Comparison of ENCODE assay signal across 19 cellular contexts in genomic region chr2:232518844-232519243, GRCh38. TPM values are rescaled to one million over a fixed set of nuclear protein-coding genes. Genes with fewer than 3 reads are reported as not detected.
A peak's percentile ranks its signal among the peaks of the same experiment; 100 is the strongest.
DNase-seq lines count a peak whose midpoint lies in the region; ATAC-seq, FAIRE-seq and TF ChIP-seq lines count a peak whose summit lies in the region.
"Had no signal": no experiment of that assay in that cellular context is flagged by ENCODE, and none has a peak within 500 bp of the region (broad histone marks: within the 10 kb centered on the region; RNA-seq: fewer than 3 reads in every experiment).

No MANE protein-coding gene starts in this region.

- H3K9me3 ChIP-seq in HepG2 (ENCODE audit: low read length): no peaks in the 10 kb centered on the region
- H3K9me3 ChIP-seq in right lobe of liver: no peaks in the 10 kb centered on the region
- peaks cover 2% of the 10 kb centered on the region for H3K9me3 ChIP-seq in trophoblast cell (ENCODE audit: insufficient read depth, low read depth, low read length)
- no peaks in the 10 kb centered on the region for H3K9me3 ChIP-seq in naive thymus-derived CD4-positive, alpha-beta T cell (ENCODE audit: control insufficient read depth in 2 of 3, low read length in 3 of 3)
- H3K9me3 ChIP-seq: A549, BLaER1, HAP-1 had no signal

- no peak for TF ChIP-seq RAD21 in HepG2 (CRISPR knock-in tag; IDR thresholded peaks at IDR 0.05)

- in situ Hi-C loops in HepG2 (cut with HindIII; ENCODE audit: extremely low pct_ligation_motif_present, low pct_unique_long_range_greater_than_20kb): loop anchor here (5.0 kb wide), 1 partner anchor 62 kb away; the partner anchor contains the start of gene ALPI

- H3K27me3 ChIP-seq in HepG2 (ENCODE audit: control insufficient read depth in 1 of 2, insufficient read depth in 2 of 2, low read length in 2 of 2) (peaks cover 27 to 90% of the 10 kb centered on the region in 2 experiments), right lobe of liver (peaks cover 9 to 19% of the 10 kb centered on the region in 2 donors), trophoblast cell (ENCODE audit: insufficient read depth, low read length) (peaks cover 17% of the 10 kb centered on the region)
- peaks cover 0 to 5% of the 10 kb centered on the region in 2 donors for H3K27me3 ChIP-seq in naive thymus-derived CD4-positive, alpha-beta T cell (ENCODE audit: control insufficient read depth in 2 of 2, insufficient read depth in 2 of 2, low read length in 2 of 2)

- H3K36me3 Mint-ChIP-seq in naive thymus-derived CD4-positive, alpha-beta T cell: no peaks in the 10 kb centered on the region
- H3K36me3 Mint-ChIP-seq: CD4-positive, alpha-beta memory T cell had no signal

- H3K14ac ChIP-seq in trophoblast cell (ENCODE audit: low read length): no peak overlapping the region

- FAIRE-seq in HepG2 (lab: Jason Lieb, UNC) (no peak), HTR-8/SVneo (lab: Jason Lieb, UNC) (no peak)
- FAIRE-seq: A549 had no signal

- no peak overlapping the region for H2AK5ac ChIP-seq in trophoblast cell (ENCODE audit: low read length)

- H2BK5ac ChIP-seq in trophoblast cell (ENCODE audit: low read depth, low read length, poor library complexity): no peak overlapping the region

- H3K4me3 ChIP-seq in HepG2 (replicated peaks in 1 of 3; ENCODE audit: insufficient read depth in 1 of 3, low read depth in 2 of 3, low read length in 3 of 3) (no peak overlapping the region), right lobe of liver (no peak overlapping the region), epithelial cell of esophagus (ENCODE audit: low read length) (no peak overlapping the region), trophoblast cell (ENCODE audit: low read depth, low read length) (no peak overlapping the region)
- no peak overlapping the region for H3K4me3 ChIP-seq in naive thymus-derived CD4-positive, alpha-beta T cell (ENCODE audit: low read length)
- H3K4me3 ChIP-seq: A549, BLaER1, HAP-1 had no signal

- peaks cover 2 to 11% (median 8%) of the 10 kb centered on the region in 7 donors for H3K4me1 Mint-ChIP-seq in naive thymus-derived CD4-positive, alpha-beta T cell

- DNase-seq in HepG2 (ENCODE audit: low spot score) (no peak), right lobe of liver (no peak), epithelial cell of esophagus (ENCODE audit: low read depth) (peak; percentile 10), trophoblast cell (peak; percentile 10 to 60), HTR-8/SVneo (ENCODE audit: insufficient read length, low spot score) (no peak)
- DNase-seq in naive thymus-derived CD4-positive, alpha-beta T cell: no peak
- DNase-seq: AML-193; CD4-positive, alpha-beta memory T cell; DMS153; DMS79; GF-D8; GOT3; KG1 had no signal

- 34% methylated on average over 5 of the region's 6 CpGs for WGBS in HepG2 (ENCODE audit: low lambda C conversion rate)
- WGBS in right lobe of liver (ENCODE audit: insufficient coverage, low coverage, low lambda C conversion rate, missing lambda C conversion rate): 61% methylated on average over 3 of the region's 6 CpGs
- no CpG with 5 or more reads among the region's 6 CpGs for WGBS in trophoblast cell (ENCODE audit: extremely low coverage, insufficient coverage, insufficient read length)

- H2AFZ ChIP-seq in HepG2 (ENCODE audit: low read length): no peak overlapping the region
- H2AFZ ChIP-seq in trophoblast cell (ENCODE audit: insufficient read depth, low read length, poor library complexity): no peak overlapping the region

- no peak for TF ChIP-seq POLR2A in HepG2 (IDR thresholded peaks at IDR 0.05; ENCODE audit: insufficient read depth in 1 of 2, low read depth in 2 of 2, low read length in 2 of 2)
- no peak for TF ChIP-seq POLR2A in right lobe of liver (IDR thresholded peaks at IDR 0.05)

- peaks cover 9% of the 10 kb centered on the region for H3K4me1 ChIP-seq in HepG2 (ENCODE audit: insufficient read depth, low read length)
- H3K4me1 ChIP-seq in right lobe of liver: peaks cover 0 to 14% (median 0%) of the 10 kb centered on the region in 4 donors
- H3K4me1 ChIP-seq in trophoblast cell (ENCODE audit: control insufficient read depth in 1 of 2, insufficient read depth in 2 of 2, low read length in 2 of 2): no peaks in the 10 kb centered on the region
- H3K4me1 ChIP-seq in naive thymus-derived CD4-positive, alpha-beta T cell (ENCODE audit: control insufficient read depth in 2 of 2, insufficient read depth in 2 of 2, low read length in 2 of 2): peaks cover 0 to 6% of the 10 kb centered on the region in 2 donors
- H3K4me1 ChIP-seq: HAP-1 had no signal

- H3K27me3 Mint-ChIP-seq in naive thymus-derived CD4-positive, alpha-beta T cell: peaks cover 14 to 28% (median 25%) of the 10 kb centered on the region in 5 donors

- CTCF ChIA-PET in HepG2 (lab: Yijun Ruan, JAX; ENCODE audit: low intra/inter-chr PET ratio, low total read pairs): no interaction called here
- CTCF ChIA-PET in naive thymus-derived CD4-positive, alpha-beta T cell (lab: Charles Lee): no interaction called here

- no peak overlapping the region for H3K27ac ChIP-seq in HepG2 (ENCODE audit: extremely low read length, insufficient read depth, low read length)
- H3K27ac ChIP-seq in right lobe of liver: no peak overlapping the region
- no peak overlapping the region for H3K27ac ChIP-seq in trophoblast cell (ENCODE audit: low read depth, low read length)
- no peak overlapping the region for H3K27ac ChIP-seq in naive thymus-derived CD4-positive, alpha-beta T cell (ENCODE audit: low read depth, low read length)
- H3K27ac ChIP-seq: 22Rv1, A549, BLaER1 had no signal

- no peak overlapping the region for H2BK120ac ChIP-seq in trophoblast cell (ENCODE audit: insufficient read depth, low read length, poor library complexity)

- TF ChIP-seq CTCF in HepG2 (CRISPR knock-in tag; IDR thresholded peaks at IDR 0.05) (no peak), right lobe of liver (IDR thresholded peaks at IDR 0.05) (no peak), epithelial cell of esophagus (IDR thresholded peaks at IDR 0.05; ENCODE audit: insufficient read depth, low read depth, low read length, missing control alignments) (no peak)

- no peak overlapping the region for H4K91ac ChIP-seq in trophoblast cell (ENCODE audit: low read depth, low read length)

- H3K79me2 ChIP-seq in HepG2 (ENCODE audit: insufficient read depth, low read length) (no peaks in the 10 kb centered on the region), trophoblast cell (ENCODE audit: control insufficient read depth, insufficient read depth, low read length, poor library complexity) (no peaks in the 10 kb centered on the region)

- BruUV-seq in HepG2 (replicated peaks; lab: Mats Ljungman, UMichigan): no TSS peak

- H4K12ac ChIP-seq in trophoblast cell (ENCODE audit: low read depth, low read length): no peak overlapping the region

- ATAC-seq in HepG2 (no peak), right lobe of liver (no peak)
- ATAC-seq in naive thymus-derived CD4-positive, alpha-beta T cell: no peak
- ATAC-seq: A549 had no signal

- H3K9ac ChIP-seq in HepG2 (ENCODE audit: insufficient read depth, low read depth, low read length) (no peak overlapping the region), trophoblast cell (ENCODE audit: low read length) (no peak overlapping the region)
- H3K9ac ChIP-seq: BLaER1 had no signal

- POLR2A ChIA-PET in HepG2 (lab: Yijun Ruan, JAX): no interaction called here
- POLR2A ChIA-PET in naive thymus-derived CD4-positive, alpha-beta T cell (lab: Charles Lee): no interaction called here

- no peaks in the 10 kb centered on the region for H3K36me3 ChIP-seq in HepG2 (replicated peaks in 1 of 2; ENCODE audit: control insufficient read depth in 1 of 2, insufficient read depth in 2 of 2, low read length in 2 of 2)
- no peaks in the 10 kb centered on the region for H3K36me3 ChIP-seq in right lobe of liver
- H3K36me3 ChIP-seq in trophoblast cell (ENCODE audit: control insufficient read depth in 1 of 2, insufficient read depth in 2 of 2, low read length in 2 of 2): no peaks in the 10 kb centered on the region
- H3K36me3 ChIP-seq in naive thymus-derived CD4-positive, alpha-beta T cell (ENCODE audit: control insufficient read depth in 2 of 3, insufficient read depth in 3 of 3, low read length in 3 of 3): no peaks in the 10 kb centered on the region
- H3K36me3 ChIP-seq: BLaER1, HAP-1 had no signal

- H3K4me2 ChIP-seq in HepG2 (ENCODE audit: low read depth, low read length) (no peak overlapping the region), trophoblast cell (ENCODE audit: low read length) (no peak overlapping the region)
- H3K4me2 ChIP-seq: A549, BLaER1 had no signal

- intact Hi-C loops in HepG2 (cut with micrococcal nuclease; ENCODE audit: unreplicated experiment) (no loop called here), right lobe of liver (cut with DNase I) (loop anchor here in 1 of 2 donors (10.0 kb wide), 1 partner anchor 64 kb away; the partner anchor contains the start of gene ALPI)
- intact Hi-C loops in naive thymus-derived CD4-positive, alpha-beta T cell (cut with micrococcal nuclease): no loop called here

- no peak overlapping the region for H4K8ac ChIP-seq in trophoblast cell (ENCODE audit: low read depth, low read length)

- H3K27ac Mint-ChIP-seq in naive thymus-derived CD4-positive, alpha-beta T cell: no peak overlapping the region
- H3K27ac Mint-ChIP-seq: CD14-positive monocyte had no signal

- no peak overlapping the region for H3K23ac ChIP-seq in trophoblast cell (ENCODE audit: low read length)

- no peaks in the 10 kb centered on the region; the same call in 1 of the 2 replicates for H4K20me1 ChIP-seq in HepG2 (ENCODE audit: insufficient read depth, low read length)

- no peaks in the 10 kb centered on the region for H3K79me1 ChIP-seq in trophoblast cell (ENCODE audit: low read length)

- no peak overlapping the region for H3K4me3 Mint-ChIP-seq in naive thymus-derived CD4-positive, alpha-beta T cell
- H3K4me3 Mint-ChIP-seq: CD14-positive monocyte; CD4-positive, alpha-beta memory T cell had no signal

- no peak overlapping the region for H3K4ac ChIP-seq in trophoblast cell (ENCODE audit: low read depth, low read length)

- H3K9me3 Mint-ChIP-seq in naive thymus-derived CD4-positive, alpha-beta T cell: no peaks in the 10 kb centered on the region
- H3K9me3 Mint-ChIP-seq: CD4-positive, alpha-beta memory T cell had no signal

- H2BK12ac ChIP-seq in trophoblast cell (ENCODE audit: low read length): no peak overlapping the region

- H3K18ac ChIP-seq in trophoblast cell (ENCODE audit: low read length): no peak overlapping the region

- TF ChIP-seq EP300 in HepG2 (IDR thresholded peaks at IDR 0.05; ENCODE audit: low read depth in 2 of 2, low read length in 2 of 2) (no peak), HepG2 (CRISPR knock-in tag; IDR thresholded peaks at IDR 0.05; ENCODE audit: borderline replicate concordance) (no peak)

RNA-seq across cellular contexts. Expression of gene PRSS56, which starts 1.3 kb away (rescaled TPM):
- total RNA-seq in HepG2 (2016; rRNA removed; fragmentation: Illumina TruSeq; extraction: Trizol): not detected in 2 replicates
- not detected in 2 replicates for total RNA-seq in HepG2 (2016; cell fraction: cytosol; rRNA removed; fragmentation: Illumina TruSeq; extraction: Trizol; ENCODE audit: low read depth)
- total RNA-seq in HepG2 (2016; cell fraction: insoluble cytoplasmic fraction; rRNA removed; fragmentation: Illumina TruSeq; extraction: Trizol): 0.09 TPM in 1 of 2 replicates, not detected in the other
- not detected in 2 replicates for total RNA-seq in HepG2 (2016; cell fraction: membrane; rRNA removed; fragmentation: Illumina TruSeq; extraction: Trizol)
- not detected in 2 replicates for total RNA-seq in HepG2 (2016; cell fraction: nucleus; rRNA removed; fragmentation: Illumina TruSeq; extraction: Trizol)
- not detected in 2 replicates for polyA plus RNA-seq in HepG2 (2011; rRNA removed)
- polyA plus RNA-seq in HepG2 (2011; cell fraction: cytosol; rRNA removed): not detected in 2 replicates
- not detected in 2 replicates for polyA plus RNA-seq in HepG2 (2011; cell fraction: nucleus; rRNA removed)
- polyA plus RNA-seq in HepG2 (2012): not detected in 2 replicates
- polyA plus RNA-seq in HepG2 (2016; cell fraction: cytosol; fragmentation: Illumina TruSeq; extraction: Trizol; ENCODE audit: low read depth): not detected in 2 replicates
- not detected in 2 replicates for polyA plus RNA-seq in HepG2 (2016; cell fraction: insoluble cytoplasmic fraction; fragmentation: Illumina TruSeq; extraction: Trizol; ENCODE audit: low read depth)
- polyA plus RNA-seq in HepG2 (2016; cell fraction: membrane; fragmentation: Illumina TruSeq; extraction: Trizol; ENCODE audit: low read depth): not detected in 2 replicates
- not detected in 2 replicates for polyA plus RNA-seq in HepG2 (2016; cell fraction: nucleus; fragmentation: Illumina TruSeq; extraction: Trizol; ENCODE audit: insufficient read depth, low read depth)
- not detected in 2 replicates for polyA minus RNA-seq in HepG2 (2011; rRNA and poly(A)+ RNA removed; ENCODE audit: low replicate concordance)
- polyA minus RNA-seq in HepG2 (2011; cell fraction: cytosol; rRNA and poly(A)+ RNA removed): not detected in 2 replicates
- polyA minus RNA-seq in HepG2 (2011; cell fraction: nucleus; rRNA and poly(A)+ RNA removed): not detected in 2 replicates
- total RNA-seq in right lobe of liver: under 1 TPM in 1 of 6 experiments, not detected in 5; 0.19 TPM
- polyA plus RNA-seq in trophoblast cell (2013): not detected in 2 replicates
- not detected for total RNA-seq in naive thymus-derived CD4-positive, alpha-beta T cell
- polyA plus RNA-seq in naive thymus-derived CD4-positive, alpha-beta T cell: not detected
- total RNA-seq: CD4-positive, alpha-beta memory T cell; Daoy had no signal
- polyA plus RNA-seq: A549; CD14-positive monocyte; CD4-positive, alpha-beta memory T cell had no signal

RNA-seq across cellular contexts. Expression of gene CHRND, which starts 7.1 kb away (rescaled TPM):
- 0.10 TPM in 1 of 2 replicates, not detected in the other for total RNA-seq in HepG2 (2016; rRNA removed; fragmentation: Illumina TruSeq; extraction: Trizol)
- total RNA-seq in HepG2 (2016; cell fraction: cytosol; rRNA removed; fragmentation: Illumina TruSeq; extraction: Trizol; ENCODE audit: low read depth): not detected in 2 replicates
- total RNA-seq in HepG2 (2016; cell fraction: insoluble cytoplasmic fraction; rRNA removed; fragmentation: Illumina TruSeq; extraction: Trizol): not detected in 2 replicates
- 0.07 and 0.25 TPM in 2 replicates for total RNA-seq in HepG2 (2016; cell fraction: membrane; rRNA removed; fragmentation: Illumina TruSeq; extraction: Trizol)
- total RNA-seq in HepG2 (2016; cell fraction: nucleus; rRNA removed; fragmentation: Illumina TruSeq; extraction: Trizol): not detected in 2 replicates
- polyA plus RNA-seq in HepG2 (2011; rRNA removed): 0.13 and 0.18 TPM in 2 replicates
- polyA plus RNA-seq in HepG2 (2011; cell fraction: cytosol; rRNA removed): 0.08 and 0.14 TPM in 2 replicates
- polyA plus RNA-seq in HepG2 (2011; cell fraction: nucleus; rRNA removed): 0.12 and 0.24 TPM in 2 replicates
- 0.13 and 0.32 TPM in 2 replicates for polyA plus RNA-seq in HepG2 (2012)
- polyA plus RNA-seq in HepG2 (2016; cell fraction: cytosol; fragmentation: Illumina TruSeq; extraction: Trizol; ENCODE audit: low read depth): 0.10 and 0.12 TPM in 2 replicates
- polyA plus RNA-seq in HepG2 (2016; cell fraction: insoluble cytoplasmic fraction; fragmentation: Illumina TruSeq; extraction: Trizol; ENCODE audit: low read depth): not detected in 2 replicates
- polyA plus RNA-seq in HepG2 (2016; cell fraction: membrane; fragmentation: Illumina TruSeq; extraction: Trizol; ENCODE audit: low read depth): 0.11 and 0.52 TPM in 2 replicates
- polyA plus RNA-seq in HepG2 (2016; cell fraction: nucleus; fragmentation: Illumina TruSeq; extraction: Trizol; ENCODE audit: insufficient read depth, low read depth): 0.26 TPM in 1 of 2 replicates, not detected in the other
- 0.28 TPM in 1 of 2 replicates, not detected in the other for polyA minus RNA-seq in HepG2 (2011; rRNA and poly(A)+ RNA removed; ENCODE audit: low replicate concordance)
- not detected in 2 replicates for polyA minus RNA-seq in HepG2 (2011; cell fraction: cytosol; rRNA and poly(A)+ RNA removed)
- not detected in 2 replicates for polyA minus RNA-seq in HepG2 (2011; cell fraction: nucleus; rRNA and poly(A)+ RNA removed)
- not detected for total RNA-seq in right lobe of liver
- polyA plus RNA-seq in trophoblast cell (2013): not detected in 2 replicates
- not detected for total RNA-seq in naive thymus-derived CD4-positive, alpha-beta T cell
- polyA plus RNA-seq in naive thymus-derived CD4-positive, alpha-beta T cell: under 1 TPM in 1 of 2 donors, not detected in 1; 0.13 TPM
- total RNA-seq: CD4-positive, alpha-beta memory T cell; Daoy had no signal
- polyA plus RNA-seq: A549; CD14-positive monocyte; CD4-positive, alpha-beta memory T cell had no signal

RNA-seq across cellular contexts. Expression of gene CHRNG, which starts 20.6 kb away (rescaled TPM):
- total RNA-seq in HepG2 (2016; rRNA removed; fragmentation: Illumina TruSeq; extraction: Trizol) (not detected in 2 replicates), right lobe of liver (not detected)
- not detected in 2 replicates for total RNA-seq in HepG2 (2016; cell fraction: cytosol; rRNA removed; fragmentation: Illumina TruSeq; extraction: Trizol; ENCODE audit: low read depth)
- total RNA-seq in HepG2 (2016; cell fraction: insoluble cytoplasmic fraction; rRNA removed; fragmentation: Illumina TruSeq; extraction: Trizol): not detected in 2 replicates
- total RNA-seq in HepG2 (2016; cell fraction: membrane; rRNA removed; fragmentation: Illumina TruSeq; extraction: Trizol): not detected in 2 replicates
- total RNA-seq in HepG2 (2016; cell fraction: nucleus; rRNA removed; fragmentation: Illumina TruSeq; extraction: Trizol): not detected in 2 replicates
- polyA plus RNA-seq in HepG2 (2011; rRNA removed): not detected in 2 replicates
- not detected in 2 replicates for polyA plus RNA-seq in HepG2 (2011; cell fraction: cytosol; rRNA removed)
- not detected in 2 replicates for polyA plus RNA-seq in HepG2 (2011; cell fraction: nucleus; rRNA removed)
- polyA plus RNA-seq in HepG2 (2012): 0.05 and 0.21 TPM in 2 replicates
- polyA plus RNA-seq in HepG2 (2016; cell fraction: cytosol; fragmentation: Illumina TruSeq; extraction: Trizol; ENCODE audit: low read depth): not detected in 2 replicates
- not detected in 2 replicates for polyA plus RNA-seq in HepG2 (2016; cell fraction: insoluble cytoplasmic fraction; fragmentation: Illumina TruSeq; extraction: Trizol; ENCODE audit: low read depth)
- not detected in 2 replicates for polyA plus RNA-seq in HepG2 (2016; cell fraction: membrane; fragmentation: Illumina TruSeq; extraction: Trizol; ENCODE audit: low read depth)
- polyA plus RNA-seq in HepG2 (2016; cell fraction: nucleus; fragmentation: Illumina TruSeq; extraction: Trizol; ENCODE audit: insufficient read depth, low read depth): not detected in 2 replicates
- polyA minus RNA-seq in HepG2 (2011; rRNA and poly(A)+ RNA removed; ENCODE audit: low replicate concordance): not detected in 2 replicates
- polyA minus RNA-seq in HepG2 (2011; cell fraction: cytosol; rRNA and poly(A)+ RNA removed): not detected in 2 replicates
- not detected in 2 replicates for polyA minus RNA-seq in HepG2 (2011; cell fraction: nucleus; rRNA and poly(A)+ RNA removed)
- polyA plus RNA-seq in trophoblast cell (2013): 0.04 TPM in 1 of 2 replicates, not detected in the other
- not detected for total RNA-seq in naive thymus-derived CD4-positive, alpha-beta T cell
- polyA plus RNA-seq in naive thymus-derived CD4-positive, alpha-beta T cell: under 1 TPM; 0.10 to 0.26 TPM
- total RNA-seq: CD4-positive, alpha-beta memory T cell; Daoy had no signal
- polyA plus RNA-seq: A549; CD14-positive monocyte; CD4-positive, alpha-beta memory T cell had no signal

RNA-seq across cellular contexts. Expression of gene ECEL1, which starts 31.2 kb away (rescaled TPM):
- not detected in 2 replicates for total RNA-seq in HepG2 (2016; rRNA removed; fragmentation: Illumina TruSeq; extraction: Trizol)
- not detected in 2 replicates for total RNA-seq in HepG2 (2016; cell fraction: cytosol; rRNA removed; fragmentation: Illumina TruSeq; extraction: Trizol; ENCODE audit: low read depth)
- not detected in 2 replicates for total RNA-seq in HepG2 (2016; cell fraction: insoluble cytoplasmic fraction; rRNA removed; fragmentation: Illumina TruSeq; extraction: Trizol)
- total RNA-seq in HepG2 (2016; cell fraction: membrane; rRNA removed; fragmentation: Illumina TruSeq; extraction: Trizol): not detected in 2 replicates
- total RNA-seq in HepG2 (2016; cell fraction: nucleus; rRNA removed; fragmentation: Illumina TruSeq; extraction: Trizol): not detected in 2 replicates
- polyA plus RNA-seq in HepG2 (2011; rRNA removed): not detected in 2 replicates
- 0.06 TPM in 1 of 2 replicates, not detected in the other for polyA plus RNA-seq in HepG2 (2011; cell fraction: cytosol; rRNA removed)
- polyA plus RNA-seq in HepG2 (2011; cell fraction: nucleus; rRNA removed): 0.05 TPM in 1 of 2 replicates, not detected in the other
- polyA plus RNA-seq in HepG2 (2012): not detected in 2 replicates
- not detected in 2 replicates for polyA plus RNA-seq in HepG2 (2016; cell fraction: cytosol; fragmentation: Illumina TruSeq; extraction: Trizol; ENCODE audit: low read depth)
- polyA plus RNA-seq in HepG2 (2016; cell fraction: insoluble cytoplasmic fraction; fragmentation: Illumina TruSeq; extraction: Trizol; ENCODE audit: low read depth): not detected in 2 replicates
- not detected in 2 replicates for polyA plus RNA-seq in HepG2 (2016; cell fraction: membrane; fragmentation: Illumina TruSeq; extraction: Trizol; ENCODE audit: low read depth)
- polyA plus RNA-seq in HepG2 (2016; cell fraction: nucleus; fragmentation: Illumina TruSeq; extraction: Trizol; ENCODE audit: insufficient read depth, low read depth): not detected in 2 replicates
- polyA minus RNA-seq in HepG2 (2011; rRNA and poly(A)+ RNA removed; ENCODE audit: low replicate concordance): not detected in 2 replicates
- polyA minus RNA-seq in HepG2 (2011; cell fraction: cytosol; rRNA and poly(A)+ RNA removed): not detected in 2 replicates
- not detected in 2 replicates for polyA minus RNA-seq in HepG2 (2011; cell fraction: nucleus; rRNA and poly(A)+ RNA removed)
- total RNA-seq in right lobe of liver: 1 to 10 TPM in 1 of 6 experiments, under 1 TPM in 3, not detected in 2; 0.22 to 1.3 (median 0.83) TPM
- polyA plus RNA-seq in trophoblast cell (2013): 0.04 and 0.07 TPM in 2 replicates
- not detected for total RNA-seq in naive thymus-derived CD4-positive, alpha-beta T cell
- polyA plus RNA-seq in naive thymus-derived CD4-positive, alpha-beta T cell: not detected
- total RNA-seq: CD4-positive, alpha-beta memory T cell; Daoy had no signal
- polyA plus RNA-seq: CD14-positive monocyte; CD4-positive, alpha-beta memory T cell had no signal

RNA-seq across cellular contexts. Expression of gene TIGD1, which starts 31.5 kb away (rescaled TPM):
- total RNA-seq in HepG2 (2016; rRNA removed; fragmentation: Illumina TruSeq; extraction: Trizol) (4.3 and 9.5 TPM in 2 replicates), right lobe of liver (1 to 10 TPM in 3 of 6 experiments, under 1 TPM in 3; 0.68 to 1.5 (median 1.0) TPM)
- 2.2 and 3.3 TPM in 2 replicates for total RNA-seq in HepG2 (2016; cell fraction: cytosol; rRNA removed; fragmentation: Illumina TruSeq; extraction: Trizol; ENCODE audit: low read depth)
- total RNA-seq in HepG2 (2016; cell fraction: insoluble cytoplasmic fraction; rRNA removed; fragmentation: Illumina TruSeq; extraction: Trizol): 3.3 and 9.6 TPM in 2 replicates
- 3.5 and 3.7 TPM in 2 replicates for total RNA-seq in HepG2 (2016; cell fraction: membrane; rRNA removed; fragmentation: Illumina TruSeq; extraction: Trizol)
- 21.5 and 23.5 TPM in 2 replicates for total RNA-seq in HepG2 (2016; cell fraction: nucleus; rRNA removed; fragmentation: Illumina TruSeq; extraction: Trizol)
- 3.5 and 4.1 TPM in 2 replicates for polyA plus RNA-seq in HepG2 (2011; rRNA removed)
- polyA plus RNA-seq in HepG2 (2011; cell fraction: cytosol; rRNA removed): 1.5 and 2.4 TPM in 2 replicates
- 9.8 and 13.9 TPM in 2 replicates for polyA plus RNA-seq in HepG2 (2011; cell fraction: nucleus; rRNA removed)
- polyA plus RNA-seq in HepG2 (2012): 3.0 and 5.2 TPM in 2 replicates
- 0.81 and 0.84 TPM in 2 replicates for polyA plus RNA-seq in HepG2 (2016; cell fraction: cytosol; fragmentation: Illumina TruSeq; extraction: Trizol; ENCODE audit: low read depth)
- polyA plus RNA-seq in HepG2 (2016; cell fraction: insoluble cytoplasmic fraction; fragmentation: Illumina TruSeq; extraction: Trizol; ENCODE audit: low read depth): 2.8 and 3.7 TPM in 2 replicates
- polyA plus RNA-seq in HepG2 (2016; cell fraction: membrane; fragmentation: Illumina TruSeq; extraction: Trizol; ENCODE audit: low read depth): 1.3 and 1.4 TPM in 2 replicates
- 10.9 and 11.9 TPM in 2 replicates for polyA plus RNA-seq in HepG2 (2016; cell fraction: nucleus; fragmentation: Illumina TruSeq; extraction: Trizol; ENCODE audit: insufficient read depth, low read depth)
- 4.3 and 8.7 TPM in 2 replicates for polyA minus RNA-seq in HepG2 (2011; rRNA and poly(A)+ RNA removed; ENCODE audit: low replicate concordance)
- polyA minus RNA-seq in HepG2 (2011; cell fraction: cytosol; rRNA and poly(A)+ RNA removed): 1.8 and 2.4 TPM in 2 replicates
- polyA minus RNA-seq in HepG2 (2011; cell fraction: nucleus; rRNA and poly(A)+ RNA removed): 59.7 and 61.4 TPM in 2 replicates
- 1.9 and 2.2 TPM in 2 replicates for polyA plus RNA-seq in trophoblast cell (2013)
- total RNA-seq in naive thymus-derived CD4-positive, alpha-beta T cell: 10 to 100 TPM in 4 of 5 experiments, 1 to 10 TPM in 1; 9.7 to 23.4 (median 19.3) TPM
- 10 to 100 TPM; 17.1 to 23.8 TPM for polyA plus RNA-seq in naive thymus-derived CD4-positive, alpha-beta T cell

Comparison
In these comparisons a context has a peak if more than half of its experiments do, and no peak if none do; other contexts are left out.
1. DNase-seq: peak in epithelial cell of esophagus (single experiment) and trophoblast cell (2 of 2); none in HepG2 (single experiment), right lobe of liver (0 of 3), HTR-8/SVneo (single experiment) and naive thymus-derived CD4-positive, alpha-beta T cell (0 of 9).